ENCODE assay signal across 8 cellular contexts in the genomic region with DNA sequence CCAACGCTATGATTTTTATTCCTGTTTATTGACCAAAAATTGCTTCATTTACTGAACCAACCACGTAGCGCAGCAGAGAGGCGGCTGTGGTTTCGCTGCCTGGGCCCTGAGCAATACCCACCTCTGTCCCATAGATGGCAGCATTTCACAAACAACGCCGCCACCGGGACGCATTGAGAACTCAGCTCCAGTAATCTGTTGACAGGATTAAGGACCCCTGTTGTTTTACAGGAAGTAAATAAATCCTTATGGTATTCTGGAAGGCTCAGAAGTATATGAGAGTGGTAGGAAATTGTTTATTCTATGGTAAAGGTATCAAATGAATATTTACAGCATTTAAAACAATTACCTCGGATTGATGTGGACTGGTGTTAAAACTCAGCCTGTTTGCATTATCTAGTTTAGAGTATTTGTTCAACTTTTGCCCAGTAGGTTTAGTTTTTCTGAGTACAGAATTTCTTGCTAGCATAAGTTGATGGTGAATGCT.
DNase-seq lines count a peak whose midpoint lies in the region; ATAC-seq and TF ChIP-seq lines count a peak whose summit lies in the region.

No MANE protein-coding gene starts in this region.

- H3K27me3 Mint-ChIP-seq in CD8-positive, alpha-beta T cell (ENCODE audit: low read depth): peaks cover 11% of the 10 kb centered on the region
- peaks cover 7% of the 10 kb centered on the region for H3K27me3 Mint-ChIP-seq in activated CD4-positive, alpha-beta T cell treated with anti-CD3 and anti-CD28 coated beads, Interleukin-2, amount 10 ng/mL, durations not matched to agents 7 days and 5 days
- H3K27me3 Mint-ChIP-seq in memory B cell: peaks cover 3% of the 10 kb centered on the region

- peak; percentile 99 for TF ChIP-seq CTCF in CD8-positive, alpha-beta T cell (IDR thresholded peaks at IDR 0.05)

- DNase-seq in CD8-positive, alpha-beta T cell: peak in 6 of 7 experiments; percentile 20 to 64 (median 30)
- DNase-seq in NCI-H524 treated with DMSO at 0.1 percent for 48 hours (lab: John Stamatoyannopoulos, UW) (peak; percentile 5), memory B cell (ENCODE audit: low spot score in 2 of 2) (peak; percentile 23 to 37)
- peak; percentile 60 for DNase-seq in activated CD4-positive, alpha-beta T cell treated with anti-CD3 and anti-CD28 coated beads, Interleukin-2, amount 10 ng/mL, durations not matched to agents 7 days and 5 days
- peak; percentile 8 for DNase-seq in effector CD8-positive, alpha-beta T cell (lab: John Stamatoyannopoulos, UW)
- peak; percentile 0 to 8 for DNase-seq in stimulated activated CD8-positive, alpha-beta memory T cell treated with anti-CD3 and anti-CD28 coated beads, Interleukin-2, amount 100 ng/mL, for 1 hour (ENCODE audit: low read depth in 2 of 2)

- no peak overlapping the region for H3K27ac ChIP-seq in CD8-positive, alpha-beta T cell (ENCODE audit: low read depth, low read length)

- H3K27me3 ChIP-seq in CD8-positive, alpha-beta T cell (ENCODE audit: insufficient read depth, low read length): no peaks in the 10 kb centered on the region

- no peaks in the 10 kb centered on the region for H3K4me1 Mint-ChIP-seq in CD8-positive, alpha-beta T cell (ENCODE audit: low read depth)
- no peaks in the 10 kb centered on the region for H3K4me1 Mint-ChIP-seq in activated CD4-positive, alpha-beta T cell treated with anti-CD3 and anti-CD28 coated beads, Interleukin-2, amount 10 ng/mL, durations not matched to agents 7 days and 5 days
- H3K4me1 Mint-ChIP-seq in memory B cell: no peaks in the 10 kb centered on the region

- POLR2A ChIA-PET in CD8-positive, alpha-beta T cell (lab: Charles Lee): no interaction called here
- POLR2A ChIA-PET in activated CD4-positive, alpha-beta T cell treated with anti-CD3 and anti-CD28 coated beads, Interleukin-2, amount 10 ng/mL, durations not matched to agents 7 days and 5 days (lab: Charles Lee): no interaction called here

- H3K9me3 Mint-ChIP-seq in CD8-positive, alpha-beta T cell: no peaks in the 10 kb centered on the region
- no peaks in the 10 kb centered on the region for H3K9me3 Mint-ChIP-seq in activated CD4-positive, alpha-beta T cell treated with anti-CD3 and anti-CD28 coated beads, Interleukin-2, amount 10 ng/mL, durations not matched to agents 7 days and 5 days
- H3K9me3 Mint-ChIP-seq in memory B cell: peaks cover 4% of the 10 kb centered on the region

- H3K4me1 ChIP-seq in CD8-positive, alpha-beta T cell (ENCODE audit: insufficient read depth, low read length): no peaks in the 10 kb centered on the region

- H3K36me3 Mint-ChIP-seq in CD8-positive, alpha-beta T cell: no peaks in the 10 kb centered on the region
- no peaks in the 10 kb centered on the region for H3K36me3 Mint-ChIP-seq in activated CD4-positive, alpha-beta T cell treated with anti-CD3 and anti-CD28 coated beads, Interleukin-2, amount 10 ng/mL, durations not matched to agents 7 days and 5 days (ENCODE audit: low read depth)
- no peaks in the 10 kb centered on the region for H3K36me3 Mint-ChIP-seq in memory B cell

- no peak overlapping the region for H3K4me3 Mint-ChIP-seq in CD8-positive, alpha-beta T cell
- H3K4me3 Mint-ChIP-seq in activated CD4-positive, alpha-beta T cell treated with anti-CD3 and anti-CD28 coated beads, Interleukin-2, amount 10 ng/mL, durations not matched to agents 7 days and 5 days: no peak overlapping the region
- no peak overlapping the region for H3K4me3 Mint-ChIP-seq in memory B cell

- H3K9me3 ChIP-seq in CD8-positive, alpha-beta T cell (ENCODE audit: low read length): no peaks in the 10 kb centered on the region

- no peak overlapping the region for H3K4me3 ChIP-seq in CD8-positive, alpha-beta T cell (ENCODE audit: low read depth, low read length)

- intact Hi-C loops in CD8-positive, alpha-beta T cell (cut with DNase I, micrococcal nuclease): loop anchor here (1.0 kb wide), 2 partner anchors 1452 to 1818 kb away; no protein-coding TSS in a partner anchor

- peak; percentile 56 for ATAC-seq in CD8-positive, alpha-beta T cell
- peak; percentile 100 for ATAC-seq in GM19395 (IDR thresholded peaks at IDR 0.05; ENCODE audit: unreplicated experiment)
- ATAC-seq in HG03439 (IDR thresholded peaks at IDR 0.05; ENCODE audit: unreplicated experiment): peak; percentile 96
- peak; percentile 61 for ATAC-seq in memory B cell (ENCODE audit: low read depth)

- no peak overlapping the region for H3K27ac Mint-ChIP-seq in CD8-positive, alpha-beta T cell
- no peak overlapping the region for H3K27ac Mint-ChIP-seq in activated CD4-positive, alpha-beta T cell treated with anti-CD3 and anti-CD28 coated beads, Interleukin-2, amount 10 ng/mL, durations not matched to agents 7 days and 5 days
- H3K27ac Mint-ChIP-seq in memory B cell: no peak overlapping the region

- H3K36me3 ChIP-seq in CD8-positive, alpha-beta T cell (ENCODE audit: insufficient read depth, low read length): no peaks in the 10 kb centered on the region

- CTCF ChIA-PET in CD8-positive, alpha-beta T cell (lab: Charles Lee): interaction anchor here (0.6 to 1.6 kb wide), 7 partner anchors 10 to 1482 kb away, joined by 3 to 7 read pairs (median 3); no protein-coding TSS in a partner anchor
- CTCF ChIA-PET in activated CD4-positive, alpha-beta T cell treated with anti-CD3 and anti-CD28 coated beads, Interleukin-2, amount 10 ng/mL, durations not matched to agents 7 days and 5 days (lab: Charles Lee): interaction anchor here (1.0 to 1.2 kb wide), 2 partner anchors 10 to 1454 kb away, joined by 3 read pairs; no protein-coding TSS in a partner anchor

Comparison
In these comparisons a context has a peak if more than half of its experiments do, and no peak if none do; other contexts are left out.
1. DNase-seq: peak in every context shown above with its lines; median percentile 60 in activated CD4-positive, alpha-beta T cell treated with anti-CD3 and anti-CD28 coated beads, Interleukin-2, amount 10 ng/mL, durations not matched to agents 7 days and 5 days; 30 in CD8-positive, alpha-beta T cell; 30 in memory B cell; 8 in effector CD8-positive, alpha-beta T cell; 5 in NCI-H524 treated with DMSO at 0.1 percent for 48 hours; 4 in stimulated activated CD8-positive, alpha-beta memory T cell treated with anti-CD3 and anti-CD28 coated beads, Interleukin-2, amount 100 ng/mL, for 1 hour.